1 cellular context compared by ENCODE assay signal in genomic region chr19:18020212-18021067, GRCh38.
A peak's percentile ranks its signal among the peaks of the same experiment; 100 is the strongest.
TF ChIP-seq lines count a peak whose summit lies in the region.

No MANE protein-coding gene starts in this region.

TF ChIP-seq in HepG2, 621 proteins besides CTCF, POLR2A, EP300 and RAD21 (continued from another document and continues in another):
- no peak for TF ChIP-seq AKNA (CRISPR knock-in tag; IDR thresholded peaks at IDR 0.05; ENCODE audit: borderline replicate concordance)
- TF ChIP-seq GLMP (CRISPR knock-in tag; IDR thresholded peaks at IDR 0.05; ENCODE audit: borderline replicate concordance) = no peak
- no peak for TF ChIP-seq E2F5 (CRISPR knock-in tag; conservative IDR thresholded peaks at IDR 0.05)
- no peak for TF ChIP-seq POLR2AphosphoS2 (IDR thresholded peaks at IDR 0.05; ENCODE audit: low read depth, low read length)
- TF ChIP-seq ZNF530 (CRISPR knock-in tag; IDR thresholded peaks at IDR 0.05; ENCODE audit: low read depth) = no peak
- TF ChIP-seq RBFOX2 (IDR thresholded peaks at IDR 0.05; ENCODE audit: low read depth, low read length) = no peak
- TF ChIP-seq CSRNP1 (CRISPR knock-in tag; IDR thresholded peaks at IDR 0.05) = no peak
- TF ChIP-seq ZNF501 (CRISPR knock-in tag; IDR thresholded peaks at IDR 0.05) = 0 out of 2 replicates have a peak, but pooled peaks have one; percentile 1
- TF ChIP-seq GABPA (IDR thresholded peaks at IDR 0.05; ENCODE audit: low read depth, low read length) = no peak
- TF ChIP-seq GABPA (CRISPR knock-in tag; IDR thresholded peaks at IDR 0.05; ENCODE audit: low read depth) = no peak
- TF ChIP-seq ZC3H4 (CRISPR knock-in tag; IDR thresholded peaks at IDR 0.05; ENCODE audit: borderline replicate concordance) = no peak
- 0 out of 2 replicates have a peak, but pooled peaks have one; percentile 35 for TF ChIP-seq ZMYM2 (CRISPR knock-in tag; IDR thresholded peaks at IDR 0.05)
- no peak for TF ChIP-seq ZNF33A (CRISPR knock-in tag; IDR thresholded peaks at IDR 0.05; ENCODE audit: borderline replicate concordance)
- no peak for TF ChIP-seq TGIF2 (CRISPR knock-in tag; IDR thresholded peaks at IDR 0.05)
- TF ChIP-seq SMYD3 (CRISPR knock-in tag; IDR thresholded peaks at IDR 0.05) = no peak
- no peak for TF ChIP-seq REPIN1 (CRISPR knock-in tag; IDR thresholded peaks at IDR 0.05; ENCODE audit: borderline replicate concordance, low read depth)
- TF ChIP-seq ZNF275 (CRISPR knock-in tag; IDR thresholded peaks at IDR 0.05; ENCODE audit: borderline replicate concordance) = no peak
- no peak for TF ChIP-seq ZBTB3 (CRISPR knock-in tag; IDR thresholded peaks at IDR 0.05; ENCODE audit: borderline replicate concordance, low read depth)
- TF ChIP-seq NFE2 (CRISPR knock-in tag; IDR thresholded peaks at IDR 0.05) = no peak
- no peak for TF ChIP-seq TIGD3 (CRISPR knock-in tag; IDR thresholded peaks at IDR 0.05; ENCODE audit: borderline replicate concordance)
- no peak for TF ChIP-seq ARNT (IDR thresholded peaks at IDR 0.05)
- TF ChIP-seq USF2 (IDR thresholded peaks at IDR 0.05; ENCODE audit: low read depth, low read length) = no peak
- no peak for TF ChIP-seq USF2 (CRISPR knock-in tag; IDR thresholded peaks at IDR 0.05; ENCODE audit: borderline replicate concordance)
- TF ChIP-seq ZNF589 (CRISPR knock-in tag; conservative IDR thresholded peaks at IDR 0.05) = peak; percentile 12; the same call in 1 of the 2 replicates
- TF ChIP-seq ZSCAN30 (CRISPR knock-in tag; IDR thresholded peaks at IDR 0.05) = no peak
- 0 out of 2 replicates have a peak, but pooled peaks have one; percentile 13 for TF ChIP-seq RARA (CRISPR knock-in tag; IDR thresholded peaks at IDR 0.05)
- TF ChIP-seq ZNF496 (CRISPR knock-in tag; IDR thresholded peaks at IDR 0.05; ENCODE audit: insufficient replicate concordance) = no peak
- no peak for TF ChIP-seq CAMTA2 (CRISPR knock-in tag; IDR thresholded peaks at IDR 0.05; ENCODE audit: borderline replicate concordance)
- TF ChIP-seq NFAT5 (CRISPR knock-in tag; IDR thresholded peaks at IDR 0.05) = no peak
- TF ChIP-seq EEA1 (CRISPR knock-in tag; IDR thresholded peaks at IDR 0.05; ENCODE audit: borderline replicate concordance) = no peak
- TF ChIP-seq ZNF800 (CRISPR knock-in tag; IDR thresholded peaks at IDR 0.05) = no peak
- no peak for TF ChIP-seq ZNF850 (CRISPR knock-in tag; conservative IDR thresholded peaks at IDR 0.05)
- TF ChIP-seq MXI1 (IDR thresholded peaks at IDR 0.05; ENCODE audit: borderline replicate concordance, low read depth, low read length) = no peak
- TF ChIP-seq ZNF34 (CRISPR knock-in tag; IDR thresholded peaks at IDR 0.05; ENCODE audit: borderline replicate concordance) = no peak
- no peak for TF ChIP-seq ZNF354B (CRISPR knock-in tag; IDR thresholded peaks at IDR 0.05)
- no peak for TF ChIP-seq ZBTB2 (CRISPR knock-in tag; IDR thresholded peaks at IDR 0.05; ENCODE audit: low read depth)
- no peak for TF ChIP-seq KDM2A (CRISPR knock-in tag; IDR thresholded peaks at IDR 0.05; ENCODE audit: borderline replicate concordance, low read depth)
